Comparison of ENCODE assay signal across 1 cellular context in genomic region chr14:70514168-70515069, GRCh38.
TF ChIP-seq lines count a peak whose summit lies in the region.

No MANE protein-coding gene starts in this region.

TF ChIP-seq in GM12878, 131 proteins besides CTCF, POLR2A, EP300 and RAD21 (continued from another document):
- TF ChIP-seq ZBTB11 (CRISPR knock-in tag; IDR thresholded peaks at IDR 0.05) (no peak), ASH2L (IDR thresholded peaks at IDR 0.05; ENCODE audit: borderline replicate concordance, low read depth) (no peak), ATF2 (IDR thresholded peaks at IDR 0.05; ENCODE audit: low read length) (peak; percentile 27; the same call in 1 of the 2 replicates)
